In genomic region chr10:70437721-70438120, GRCh38 we compare ENCODE assay signal across 1 cellular context.
TF ChIP-seq lines count a peak whose summit lies in the region.

No MANE protein-coding gene starts in this region.

TF ChIP-seq in HCT116, 20 proteins besides CTCF, POLR2A, EP300 and RAD21:
- no peak for TF ChIP-seq REST (IDR thresholded peaks at IDR 0.05; ENCODE audit: low read depth)
- TF ChIP-seq ATF3 (IDR thresholded peaks at IDR 0.05) = no peak
- TF ChIP-seq POLR2AphosphoS5 (IDR thresholded peaks at IDR 0.05; ENCODE audit: low read depth, low read length) = no peak
- no peak for TF ChIP-seq FOSL1 (IDR thresholded peaks at IDR 0.05; ENCODE audit: low read depth)
- no peak for TF ChIP-seq ZFX (IDR thresholded peaks at IDR 0.05)
- TF ChIP-seq SP1 (IDR thresholded peaks at IDR 0.05; ENCODE audit: low read depth) = no peak
TF ChIP-seq in HCT116: peak in this region for 0.
